In the genomic region with DNA sequence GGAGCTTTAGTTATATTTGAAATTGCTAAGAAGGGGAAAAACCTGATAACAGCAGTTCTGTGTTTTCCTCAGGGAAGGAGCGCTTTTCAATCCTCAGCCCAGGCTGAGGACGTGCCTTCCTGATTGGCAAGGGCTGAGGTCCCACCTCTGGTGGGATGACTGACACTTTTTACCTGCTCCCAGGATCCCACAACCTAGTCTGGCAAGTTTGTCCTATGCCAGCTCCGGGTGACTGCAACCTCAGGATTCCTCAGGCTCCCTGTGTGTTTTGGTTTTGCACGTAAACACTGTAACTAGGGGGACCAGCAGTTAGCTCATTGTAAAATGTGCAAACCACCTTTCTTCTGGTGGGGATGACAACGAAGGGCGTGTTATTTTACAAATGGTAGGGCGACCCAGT, we compare ENCODE assay signal across 15 cellular contexts. TPM values are rescaled to one million over a fixed set of nuclear protein-coding genes. Genes with fewer than 3 reads are reported as not detected.
DNase-seq lines count a peak whose midpoint lies in the region; ATAC-seq and TF ChIP-seq lines count a peak whose summit lies in the region.
"Had no signal": no experiment of that assay in that cellular context is flagged by ENCODE, and none has a peak within 500 bp of the region (broad histone marks: within the 10 kb centered on the region; RNA-seq: fewer than 3 reads in every experiment).

No MANE protein-coding gene starts in this region.

- H2BK12ac ChIP-seq in mesenchymal stem cell (ENCODE audit: low read length in 2 of 2), result no peak overlapping the region

- no peak overlapping the region for H3K27ac ChIP-seq in mesenchymal stem cell (ENCODE audit: low read length, poor library complexity, severe bottlenecking)
- no peak overlapping the region for H3K27ac ChIP-seq in naive thymus-derived CD4-positive, alpha-beta T cell (ENCODE audit: low read depth, low read length)

- no peak overlapping the region for H4K91ac ChIP-seq in mesenchymal stem cell (ENCODE audit: low read length)

- H2BK120ac ChIP-seq in mesenchymal stem cell (ENCODE audit: low read depth, low read length), result no peak overlapping the region

- H3K9me3 Mint-ChIP-seq in activated CD8-positive, alpha-beta T cell treated with anti-CD3 and anti-CD28 coated beads for 36 hours, result no peaks in the 10 kb centered on the region
- H3K9me3 Mint-ChIP-seq in naive thymus-derived CD4-positive, alpha-beta T cell, result no peaks in the 10 kb centered on the region
- H3K9me3 Mint-ChIP-seq: CD4-positive, alpha-beta memory T cell; T-cell had no signal

- H3K18ac ChIP-seq in mesenchymal stem cell (ENCODE audit: low read depth in 1 of 2, low read length in 2 of 2), result no peak overlapping the region

- no peak overlapping the region for H3K4me3 Mint-ChIP-seq in activated CD8-positive, alpha-beta T cell treated with anti-CD3 and anti-CD28 coated beads for 36 hours
- no peak overlapping the region for H3K4me3 Mint-ChIP-seq in naive thymus-derived CD4-positive, alpha-beta T cell
- H3K4me3 Mint-ChIP-seq: CD4-positive, alpha-beta memory T cell; T-cell had no signal

- peaks cover 6% of the 10 kb centered on the region for H3K4me1 ChIP-seq in mesenchymal stem cell (ENCODE audit: control insufficient read depth, insufficient read depth, low read depth, low read length)
- no peaks in the 10 kb centered on the region for H3K4me1 ChIP-seq in naive thymus-derived CD4-positive, alpha-beta T cell (ENCODE audit: control insufficient read depth in 2 of 2, insufficient read depth in 2 of 2, low read length in 2 of 2)

- H2AFZ ChIP-seq in mesenchymal stem cell (ENCODE audit: low read depth, low read length), result no peak overlapping the region

- H2AK5ac ChIP-seq in mesenchymal stem cell (ENCODE audit: low read length, severe bottlenecking), result no peak overlapping the region

- CTCF ChIA-PET in activated CD8-positive, alpha-beta T cell treated with anti-CD3 and anti-CD28 coated beads for 36 hours (lab: Charles Lee), result no interaction called here
- CTCF ChIA-PET in naive thymus-derived CD4-positive, alpha-beta T cell (lab: Charles Lee), result interaction anchor here (0.6 kb wide), 1 partner anchor 44 kb away, joined by 3 read pairs; no protein-coding TSS in a partner anchor

- WGBS in mesenchymal stem cell, result 67% methylated on average over 7 of the region's 7 CpGs

- no peak overlapping the region for H3K4ac ChIP-seq in mesenchymal stem cell (ENCODE audit: low read depth in 1 of 2, low read length in 2 of 2)

- POLR2A ChIA-PET in activated CD8-positive, alpha-beta T cell treated with anti-CD3 and anti-CD28 coated beads for 36 hours (lab: Charles Lee), result no interaction called here
- POLR2A ChIA-PET in naive thymus-derived CD4-positive, alpha-beta T cell (lab: Charles Lee), result no interaction called here

- DNase-seq in COR-L47 (lab: John Stamatoyannopoulos, UW), result peak; percentile 8
- peak; percentile 66 for DNase-seq in HuH-7.5 (ENCODE audit: low spot score)
- DNase-seq in cardiac fibroblast (ENCODE audit: low read depth in 2 of 2), result peak; percentile 32 to 45
- peak; percentile 80 for DNase-seq in mesenchymal stem cell
- DNase-seq in activated CD8-positive, alpha-beta T cell treated with anti-CD3 and anti-CD28 coated beads for 36 hours, result no peak
- DNase-seq in naive thymus-derived CD4-positive, alpha-beta T cell, result no peak
- DNase-seq: activated CD4-positive, alpha-beta T cell treated with anti-CD3 and anti-CD28 coated beads, Interleukin-2, amount 50 U/mL, for 4 hours; activated gamma-delta T cell; CD4-positive, alpha-beta memory T cell; left cardiac atrium; NCI-H524 treated with DMSO at 0.1 percent for 48 hours; occipital lobe; T-cell had no signal

- no peak overlapping the region for H3K4me3 ChIP-seq in cardiac fibroblast (replicated peaks in 1 of 2; ENCODE audit: low read depth in 2 of 2, low read length in 2 of 2)
- H3K4me3 ChIP-seq in mesenchymal stem cell (ENCODE audit: insufficient read depth in 1 of 2, low read depth in 1 of 2, low read length in 2 of 2), result no peak overlapping the region
- H3K4me3 ChIP-seq in naive thymus-derived CD4-positive, alpha-beta T cell (ENCODE audit: low read length), result no peak overlapping the region

- H3K4me1 Mint-ChIP-seq in activated CD8-positive, alpha-beta T cell treated with anti-CD3 and anti-CD28 coated beads for 36 hours (ENCODE audit: low read depth), result no peaks in the 10 kb centered on the region
- peaks cover 0 to 5% (median 0%) of the 10 kb centered on the region in 7 donors for H3K4me1 Mint-ChIP-seq in naive thymus-derived CD4-positive, alpha-beta T cell

- no peak for ATAC-seq in activated CD8-positive, alpha-beta T cell treated with anti-CD3 and anti-CD28 coated beads for 36 hours
- ATAC-seq in naive thymus-derived CD4-positive, alpha-beta T cell, result no peak
- ATAC-seq in HG03039 (IDR thresholded peaks at IDR 0.05; ENCODE audit: unreplicated experiment), result no peak
- ATAC-seq in GM18858 (IDR thresholded peaks at IDR 0.05; ENCODE audit: unreplicated experiment), result no peak
- ATAC-seq: left cardiac atrium, T-cell had no signal

- no peak overlapping the region for H4K8ac ChIP-seq in mesenchymal stem cell (ENCODE audit: low read length)

- no peak overlapping the region for H2BK15ac ChIP-seq in mesenchymal stem cell (ENCODE audit: low read depth, poor library complexity, severe bottlenecking)

- H3K27ac Mint-ChIP-seq in activated CD8-positive, alpha-beta T cell treated with anti-CD3 and anti-CD28 coated beads for 36 hours, result no peak overlapping the region
- H3K27ac Mint-ChIP-seq in naive thymus-derived CD4-positive, alpha-beta T cell, result no peak overlapping the region
- H3K27ac Mint-ChIP-seq: CD4-positive, alpha-beta memory T cell; T-cell had no signal

- H3K23ac ChIP-seq in mesenchymal stem cell (ENCODE audit: low read length in 2 of 2), result no peak overlapping the region

- H3K36me3 ChIP-seq in mesenchymal stem cell (ENCODE audit: control insufficient read depth in 1 of 2, insufficient read depth in 2 of 2, low read depth in 1 of 2, low read length in 2 of 2), result no peaks in the 10 kb centered on the region
- no peaks in the 10 kb centered on the region for H3K36me3 ChIP-seq in naive thymus-derived CD4-positive, alpha-beta T cell (ENCODE audit: control insufficient read depth in 2 of 3, insufficient read depth in 3 of 3, low read length in 3 of 3)

- H3K79me1 ChIP-seq in mesenchymal stem cell (replicated peaks; ENCODE audit: low read length, poor library complexity, severe bottlenecking), result no peaks in the 10 kb centered on the region

- H3K14ac ChIP-seq in mesenchymal stem cell (ENCODE audit: low read length in 2 of 2), result no peak overlapping the region

- H3K4me2 ChIP-seq in mesenchymal stem cell (ENCODE audit: low read length, poor library complexity, severe bottlenecking), result no peak overlapping the region

- intact Hi-C loops in activated CD8-positive, alpha-beta T cell treated with anti-CD3 and anti-CD28 coated beads for 36 hours (cut with micrococcal nuclease), result no loop called here
- intact Hi-C loops in naive thymus-derived CD4-positive, alpha-beta T cell (cut with micrococcal nuclease), result no loop called here

- peaks cover 17% of the 10 kb centered on the region for H3K27me3 Mint-ChIP-seq in activated CD8-positive, alpha-beta T cell treated with anti-CD3 and anti-CD28 coated beads for 36 hours
- peaks cover 5 to 52% (median 34%) of the 10 kb centered on the region in 5 donors for H3K27me3 Mint-ChIP-seq in naive thymus-derived CD4-positive, alpha-beta T cell

- H3K36me3 Mint-ChIP-seq in activated CD8-positive, alpha-beta T cell treated with anti-CD3 and anti-CD28 coated beads for 36 hours (ENCODE audit: low read depth), result no peaks in the 10 kb centered on the region
- peaks cover 0 to 4% (median 0%) of the 10 kb centered on the region in 5 donors for H3K36me3 Mint-ChIP-seq in naive thymus-derived CD4-positive, alpha-beta T cell
- H3K36me3 Mint-ChIP-seq: CD4-positive, alpha-beta memory T cell; T-cell had no signal

- no peak for TF ChIP-seq CTCF in cardiac fibroblast (IDR thresholded peaks at IDR 0.05; ENCODE audit: low read depth, low read length)
- no peak for TF ChIP-seq CTCF in activated CD8-positive, alpha-beta T cell treated with anti-CD3 and anti-CD28 coated beads for 36 hours (IDR thresholded peaks at IDR 0.05)

- peaks cover 0 to 15% of the 10 kb centered on the region in 2 experiments for H3K27me3 ChIP-seq in mesenchymal stem cell (ENCODE audit: control insufficient read depth in 1 of 2, insufficient read depth in 1 of 2, low read length in 2 of 2)
- no peaks in the 10 kb centered on the region for H3K27me3 ChIP-seq in naive thymus-derived CD4-positive, alpha-beta T cell (ENCODE audit: control insufficient read depth in 2 of 2, insufficient read depth in 2 of 2, low read length in 2 of 2)

- H2BK5ac ChIP-seq in mesenchymal stem cell (ENCODE audit: low read depth, low read length, poor library complexity, severe bottlenecking), result no peak overlapping the region

- no peaks in the 10 kb centered on the region for H3K9me3 ChIP-seq in mesenchymal stem cell (ENCODE audit: control insufficient read depth, low read length)
- H3K9me3 ChIP-seq in naive thymus-derived CD4-positive, alpha-beta T cell (ENCODE audit: control insufficient read depth in 2 of 3, low read length in 3 of 3), result no peaks in the 10 kb centered on the region

- no peak overlapping the region for H3K9ac ChIP-seq in mesenchymal stem cell (ENCODE audit: low read length)

RNA-seq across cellular contexts. Expression of a gene that starts 7.5 kb away (rescaled TPM):
- 0.04 TPM for polyA plus RNA-seq in mesenchymal stem cell (2013, experiment 1 of 2)
- 0.21 TPM for polyA plus RNA-seq in mesenchymal stem cell (2013, experiment 2 of 2)
- not detected for total RNA-seq in activated CD8-positive, alpha-beta T cell treated with anti-CD3 and anti-CD28 coated beads for 36 hours
- total RNA-seq in naive thymus-derived CD4-positive, alpha-beta T cell, result under 1 TPM in 1 of 5 experiments, not detected in 4; 0.29 TPM
- polyA plus RNA-seq in naive thymus-derived CD4-positive, alpha-beta T cell, result under 1 TPM; 0.13 to 0.43 TPM
- total RNA-seq: left cardiac atrium had no signal

Comparison
In these comparisons a context has a peak if more than half of its experiments do, and no peak if none do; other contexts are left out.
1. DNase-seq: peak in COR-L47 (single experiment), HuH-7.5 (single experiment), cardiac fibroblast (2 of 2) and mesenchymal stem cell (single experiment); none in activated CD8-positive, alpha-beta T cell treated with anti-CD3 and anti-CD28 coated beads for 36 hours (single experiment) and naive thymus-derived CD4-positive, alpha-beta T cell (0 of 9).